Comparison of ENCODE assay signal across 22 cellular contexts in the genomic region with DNA sequence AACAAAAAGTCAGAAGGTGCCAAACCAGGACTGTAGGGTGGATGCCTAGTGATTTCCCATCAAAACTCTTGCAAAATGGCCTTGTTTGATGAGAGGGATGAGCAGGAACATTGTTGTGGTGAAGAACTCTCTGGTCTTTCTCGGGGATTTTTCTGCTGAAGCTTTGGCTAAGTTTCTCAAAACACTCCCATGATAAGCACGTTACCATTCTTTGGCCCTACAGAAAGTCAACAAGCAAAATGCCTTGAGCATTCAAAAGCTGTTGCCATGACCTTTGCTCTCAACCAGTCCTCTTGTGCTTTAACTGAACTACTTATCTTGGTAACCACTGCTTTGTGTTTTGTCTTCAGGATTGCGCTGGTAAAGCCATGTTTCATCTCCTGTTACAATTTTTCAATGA. TPM values are rescaled to one million over a fixed set of nuclear protein-coding genes. Genes with fewer than 3 reads are reported as not detected.
DNase-seq lines count a peak whose midpoint lies in the region; ATAC-seq and TF ChIP-seq lines count a peak whose summit lies in the region.
"Had no signal": no experiment of that assay in that cellular context is flagged by ENCODE, and none has a peak within 500 bp of the region (broad histone marks: within the 10 kb centered on the region; RNA-seq: fewer than 3 reads in every experiment).

No MANE protein-coding gene starts in this region.

- H3K36me3 ChIP-seq in smooth muscle cell (ENCODE audit: low read depth) (peaks cover 14% of the 10 kb centered on the region), heart left ventricle (peaks cover 0 to 54% (median 46%) of the 10 kb centered on the region in 9 donors)

- DNase-seq in activated naive CD4-positive, alpha-beta T cell treated with anti-CD3 and anti-CD28 coated beads, Interleukin-2, amount 50 U/mL, for 16 hours = no peak
- no peak for DNase-seq in WTC11 (ENCODE audit: low spot score)
- peak; percentile 39 for DNase-seq in fibroblast of the aortic adventitia (ENCODE audit: low read depth)
- DNase-seq in smooth muscle cell (lab: John Stamatoyannopoulos, UW; ENCODE audit: unreplicated experiment) = no peak
- no peak for DNase-seq in NCI-H1105 treated with DMSO at 0.1 percent for 48 hours (lab: John Stamatoyannopoulos, UW)
- DNase-seq in heart left ventricle = no peak
- no peak for DNase-seq in glomerular visceral epithelial cell (ENCODE audit: extremely low spot score)
- DNase-seq: activated CD4-positive, alpha-beta T cell treated with anti-CD3 and anti-CD28 coated beads, Interleukin-2, amount 10 ng/mL, durations not matched to agents 7 days and 5 days; erythroblast; H9; NCI-H1105; NCI-H2029 treated with DMSO at 0.1 percent for 48 hours; NCI-H774; stimulated activated CD4-positive, alpha-beta T cell treated with anti-CD3 and anti-CD28 coated beads, Interleukin-2, amount 100 ng/mL, for 24 hours; substantia nigra; T-helper 2 cell; upper lobe of right lung had no signal

- POLR2A ChIA-PET in WTC11 (lab: Charles Lee) = interaction anchor here (0.7 kb wide), 1 partner anchor 96 kb away, joined by 3 read pairs; no protein-coding TSS in a partner anchor

- H3K9ac ChIP-seq in smooth muscle cell (ENCODE audit: low read depth) = no peak overlapping the region

- no peaks in the 10 kb centered on the region for H3K9me3 ChIP-seq in smooth muscle cell (replicated peaks; ENCODE audit: low read depth)
- H3K9me3 ChIP-seq in heart left ventricle = no peaks in the 10 kb centered on the region
- H3K9me3 ChIP-seq: gastroesophageal sphincter, upper lobe of right lung had no signal

- ATAC-seq in WTC11 = no peak
- ATAC-seq in heart left ventricle = no peak
- ATAC-seq: gastroesophageal sphincter; stimulated activated effector memory CD8-positive, alpha-beta T cell treated with anti-CD3 and anti-CD28 coated beads, Interleukin-12 subunit alpha, Interleukin-12 subunit beta, amount 100 ng/mL, for 72 hours; upper lobe of right lung had no signal

- peaks cover 66% of the 10 kb centered on the region for H3K79me2 ChIP-seq in smooth muscle cell (ENCODE audit: low read depth)

- no peak overlapping the region for H3K4me2 ChIP-seq in smooth muscle cell

- H3K27me3 ChIP-seq in smooth muscle cell (ENCODE audit: low read depth) = no peaks in the 10 kb centered on the region
- H3K27me3 ChIP-seq in heart left ventricle = no peaks in the 10 kb centered on the region
- H3K27me3 ChIP-seq: gastroesophageal sphincter, upper lobe of right lung had no signal

- no peaks in the 10 kb centered on the region for H3K27me3 Mint-ChIP-seq in activated naive CD4-positive, alpha-beta T cell treated with anti-CD3 and anti-CD28 coated beads, Interleukin-2, amount 50 U/mL, for 24 hours
- no peaks in the 10 kb centered on the region for H3K27me3 Mint-ChIP-seq in WTC11 (ENCODE audit: low read depth)
- H3K27me3 Mint-ChIP-seq: activated CD4-positive, alpha-beta T cell treated with anti-CD3 and anti-CD28 coated beads, Interleukin-2, amount 10 ng/mL, durations not matched to agents 7 days and 5 days had no signal

- 95% methylated on average over 3 of the region's 3 CpGs for WGBS in smooth muscle cell (ENCODE audit: low lambda C conversion rate)
- WGBS in heart left ventricle, 4 donors = 88 to 94% (median 91%) methylated on average over 3 of the region's 3 CpGs

- peaks cover 35% of the 10 kb centered on the region for H3K4me1 ChIP-seq in smooth muscle cell (ENCODE audit: low read depth)
- peaks cover 0 to 40% (median 34%) of the 10 kb centered on the region in 12 donors for H3K4me1 ChIP-seq in heart left ventricle

- no peak overlapping the region for H3K4me3 Mint-ChIP-seq in activated naive CD4-positive, alpha-beta T cell treated with anti-CD3 and anti-CD28 coated beads, Interleukin-2, amount 50 U/mL, for 24 hours
- H3K4me3 Mint-ChIP-seq in WTC11 = no peak overlapping the region
- H3K4me3 Mint-ChIP-seq: activated CD4-positive, alpha-beta T cell treated with anti-CD3 and anti-CD28 coated beads, Interleukin-2, amount 10 ng/mL, durations not matched to agents 7 days and 5 days; stimulated activated effector memory CD8-positive, alpha-beta T cell treated with anti-CD3 and anti-CD28 coated beads, Interleukin-12 subunit alpha, Interleukin-12 subunit beta, amount 100 ng/mL, for 72 hours had no signal

- no peaks in the 10 kb centered on the region for H3K9me3 Mint-ChIP-seq in activated naive CD4-positive, alpha-beta T cell treated with anti-CD3 and anti-CD28 coated beads, Interleukin-2, amount 50 U/mL, for 24 hours
- no peaks in the 10 kb centered on the region for H3K9me3 Mint-ChIP-seq in WTC11
- H3K9me3 Mint-ChIP-seq: activated CD4-positive, alpha-beta T cell treated with anti-CD3 and anti-CD28 coated beads, Interleukin-2, amount 10 ng/mL, durations not matched to agents 7 days and 5 days; H9; stimulated activated effector memory CD8-positive, alpha-beta T cell treated with anti-CD3 and anti-CD28 coated beads, Interleukin-12 subunit alpha, Interleukin-12 subunit beta, amount 100 ng/mL, for 72 hours had no signal

- H3K4me1 Mint-ChIP-seq in activated naive CD4-positive, alpha-beta T cell treated with anti-CD3 and anti-CD28 coated beads, Interleukin-2, amount 50 U/mL, for 24 hours = peaks cover 50% of the 10 kb centered on the region
- peaks cover 37% of the 10 kb centered on the region for H3K4me1 Mint-ChIP-seq in WTC11

- intact Hi-C loops in heart left ventricle (cut with DNase I) = loop anchor here in 6 of 10 donors (5.0 to 10.0 kb wide), 5 partner anchors 121 to 522 kb away; a partner anchor contains a TSS

- H3K4me3 ChIP-seq in fibroblast of the aortic adventitia (ENCODE audit: low read depth, low read length) = no peak overlapping the region
- no peak overlapping the region for H3K4me3 ChIP-seq in smooth muscle cell
- H3K4me3 ChIP-seq in heart left ventricle = no peak overlapping the region
- H3K4me3 ChIP-seq: gastroesophageal sphincter, SK-N-MC, skin epidermis, upper lobe of right lung had no signal

- peaks cover 18% of the 10 kb centered on the region for H3K36me3 Mint-ChIP-seq in activated naive CD4-positive, alpha-beta T cell treated with anti-CD3 and anti-CD28 coated beads, Interleukin-2, amount 50 U/mL, for 24 hours
- H3K36me3 Mint-ChIP-seq in WTC11 = peaks cover 33% of the 10 kb centered on the region

- CTCF ChIA-PET in WTC11 (lab: Charles Lee) = no interaction called here

- no peak for TF ChIP-seq CTCF in WTC11 (IDR thresholded peaks at IDR 0.05)
- no peak for TF ChIP-seq CTCF in fibroblast of the aortic adventitia (IDR thresholded peaks at IDR 0.05; ENCODE audit: insufficient read depth, low read length)
- TF ChIP-seq CTCF in smooth muscle cell (IDR thresholded peaks at IDR 0.05; ENCODE audit: borderline replicate concordance, insufficient read depth, poor library complexity, severe bottlenecking) = no peak
- no peak for TF ChIP-seq CTCF in heart left ventricle (IDR thresholded peaks at IDR 0.05)

- peaks cover 37% of the 10 kb centered on the region for H4K20me1 ChIP-seq in smooth muscle cell (ENCODE audit: low read depth)

- peaks cover 12% of the 10 kb centered on the region for H3F3A ChIP-seq in smooth muscle cell (ENCODE audit: low read depth)

- TF ChIP-seq POLR2A in heart left ventricle (IDR thresholded peaks at IDR 0.05) = no peak

- no peak overlapping the region for H2AFZ ChIP-seq in smooth muscle cell (ENCODE audit: low read depth)

- H3K27ac ChIP-seq in smooth muscle cell (ENCODE audit: low read depth) (peak overlapping the region; percentile 17), heart left ventricle (no peak overlapping the region)
- H3K27ac ChIP-seq: gastroesophageal sphincter, SK-N-MC, skin epidermis, upper lobe of right lung had no signal

- peak overlapping the region; percentile 61 for H3K27ac Mint-ChIP-seq in activated naive CD4-positive, alpha-beta T cell treated with anti-CD3 and anti-CD28 coated beads, Interleukin-2, amount 50 U/mL, for 24 hours
- H3K27ac Mint-ChIP-seq in WTC11 = peak overlapping the region; percentile 20
- H3K27ac Mint-ChIP-seq: activated CD4-positive, alpha-beta T cell treated with anti-CD3 and anti-CD28 coated beads, Interleukin-2, amount 10 ng/mL, durations not matched to agents 7 days and 5 days; stimulated activated effector memory CD8-positive, alpha-beta T cell treated with anti-CD3 and anti-CD28 coated beads, Interleukin-12 subunit alpha, Interleukin-12 subunit beta, amount 100 ng/mL, for 72 hours had no signal

TF ChIP-seq in WTC11, 78 proteins besides CTCF, POLR2A, EP300 and RAD21 (continues in another document):
- TF ChIP-seq, protein P1, sequence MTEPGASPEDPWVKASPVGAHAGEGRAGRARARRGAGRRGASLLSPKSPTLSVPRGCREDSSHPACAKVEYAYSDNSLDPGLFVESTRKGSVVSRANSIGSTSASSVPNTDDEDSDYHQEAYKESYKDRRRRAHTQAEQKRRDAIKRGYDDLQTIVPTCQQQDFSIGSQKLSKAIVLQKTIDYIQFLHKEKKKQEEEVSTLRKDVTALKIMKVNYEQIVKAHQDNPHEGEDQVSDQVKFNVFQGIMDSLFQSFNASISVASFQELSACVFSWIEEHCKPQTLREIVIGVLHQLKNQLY (CRISPR knock-in tag; IDR thresholded peaks at IDR 0.05) = no peak
- TF ChIP-seq SMAD3 (CRISPR knock-in tag; IDR thresholded peaks at IDR 0.05; ENCODE audit: borderline replicate concordance) = no peak
- TF ChIP-seq IRF2 (CRISPR knock-in tag; IDR thresholded peaks at IDR 0.05; ENCODE audit: borderline replicate concordance, low read depth) = no peak
- no peak for TF ChIP-seq GRHL2 (CRISPR knock-in tag; IDR thresholded peaks at IDR 0.05; ENCODE audit: insufficient replicate concordance, severe bottlenecking)
- no peak for TF ChIP-seq ZNF396 (CRISPR knock-in tag; IDR thresholded peaks at IDR 0.05; ENCODE audit: borderline replicate concordance)
- no peak for TF ChIP-seq NR2C2 (CRISPR knock-in tag; IDR thresholded peaks at IDR 0.05)

RNA-seq across cellular contexts. Expression of a gene that starts 3.0 kb away (rescaled TPM):
- total RNA-seq in WTC11 (2021) = 106 to 137 TPM (median 122 TPM) in 3 replicates
- total RNA-seq in fibroblast of the aortic adventitia (ENCODE audit: low replicate concordance) = 392 and 400 TPM in 2 replicates
- 490 TPM in 2 replicates for total RNA-seq in smooth muscle cell
- polyA plus RNA-seq in smooth muscle cell = 315 and 339 TPM in 2 replicates
- 100 to 1,000 TPM in 6 of 9 donors, 10 to 100 TPM in 3; 81.0 to 168 (median 101) TPM for total RNA-seq in heart left ventricle
- polyA plus RNA-seq in heart left ventricle = 10 to 100 TPM; 86.6 to 98.7 TPM

RNA-seq across cellular contexts. Expression of a gene that starts 6.6 kb away (rescaled TPM):
- total RNA-seq in WTC11 (2021) (16.8 to 17.7 TPM (median 17.0 TPM) in 3 replicates), fibroblast of the aortic adventitia (ENCODE audit: low replicate concordance) (2.9 and 7.1 TPM in 2 replicates), smooth muscle cell (4.4 and 7.8 TPM in 2 replicates), heart left ventricle (1 to 10 TPM; 3.1 to 7.7 (median 5.4) TPM)
- polyA plus RNA-seq in smooth muscle cell (1.2 and 2.2 TPM in 2 replicates), heart left ventricle (1 to 10 TPM; 2.9 to 4.4 TPM)
